Comparison of ENCODE assay signal across 1 cellular context in genomic region chr19:50725218-50725931, GRCh38.
TF ChIP-seq lines count a peak whose summit lies in the region.

No MANE protein-coding gene starts in this region.

TF ChIP-seq in K562, 482 proteins besides CTCF, POLR2A, EP300 and RAD21 (continued from another document and continues in another):
- TF ChIP-seq FOXP4 (CRISPR knock-in tag; IDR thresholded peaks at IDR 0.05; ENCODE audit: borderline replicate concordance) = no peak
- peak; percentile 68; the same call in 1 of the 2 replicates for TF ChIP-seq PHF8 (IDR thresholded peaks at IDR 0.05; ENCODE audit: borderline replicate concordance, low read length)
- no peak for TF ChIP-seq SMAD1 (IDR thresholded peaks at IDR 0.05; ENCODE audit: low read depth, low read length, partially characterized antibody)
- TF ChIP-seq TFAM (CRISPR knock-in tag; conservative IDR thresholded peaks at IDR 0.05) = no peak
- TF ChIP-seq RFX1 (IDR thresholded peaks at IDR 0.05) = no peak
- TF ChIP-seq ARID2 (IDR thresholded peaks at IDR 0.05) = no peak
- no peak for TF ChIP-seq TGIF2 (CRISPR knock-in tag; IDR thresholded peaks at IDR 0.05)
- no peak for TF ChIP-seq HNRNPH1 (optimal IDR thresholded peaks at IDR 0.05; ENCODE audit: low read depth, low read length)
- TF ChIP-seq, protein P1, sequence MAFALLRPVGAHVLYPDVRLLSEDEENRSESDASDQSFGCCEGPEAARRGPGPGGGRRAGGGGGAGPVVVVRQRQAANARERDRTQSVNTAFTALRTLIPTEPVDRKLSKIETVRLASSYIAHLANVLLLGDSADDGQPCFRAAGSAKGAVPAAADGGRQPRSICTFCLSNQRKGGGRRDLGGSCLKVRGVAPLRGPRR (CRISPR knock-in tag; IDR thresholded peaks at IDR 0.05) = no peak
- no peak for TF ChIP-seq FOS (IDR thresholded peaks at IDR 0.05; ENCODE audit: extremely low read depth, insufficient read length)
- TF ChIP-seq ZBTB8A (IDR thresholded peaks at IDR 0.05; ENCODE audit: partially characterized antibody) = no peak
- TF ChIP-seq PML (IDR thresholded peaks at IDR 0.05; ENCODE audit: low read length) = no peak
- TF ChIP-seq ZZZ3 (IDR thresholded peaks at IDR 0.05) = no peak
- TF ChIP-seq DIDO1 (tag; IDR thresholded peaks at IDR 0.05; ENCODE audit: low read depth) = no peak
- TF ChIP-seq XRCC3 (IDR thresholded peaks at IDR 0.05) = no peak
- TF ChIP-seq, protein P2, sequence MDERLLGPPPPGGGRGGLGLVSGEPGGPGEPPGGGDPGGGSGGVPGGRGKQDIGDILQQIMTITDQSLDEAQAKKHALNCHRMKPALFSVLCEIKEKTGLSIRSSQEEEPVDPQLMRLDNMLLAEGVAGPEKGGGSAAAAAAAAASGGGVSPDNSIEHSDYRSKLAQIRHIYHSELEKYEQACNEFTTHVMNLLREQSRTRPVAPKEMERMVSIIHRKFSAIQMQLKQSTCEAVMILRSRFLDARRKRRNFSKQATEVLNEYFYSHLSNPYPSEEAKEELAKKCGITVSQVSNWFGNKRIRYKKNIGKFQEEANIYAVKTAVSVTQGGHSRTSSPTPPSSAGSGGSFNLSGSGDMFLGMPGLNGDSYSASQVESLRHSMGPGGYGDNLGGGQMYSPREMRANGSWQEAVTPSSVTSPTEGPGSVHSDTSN (CRISPR knock-in tag; IDR thresholded peaks at IDR 0.05; ENCODE audit: low read depth) = no peak
- TF ChIP-seq, protein P2 (tag; conservative IDR thresholded peaks at IDR 0.05; ENCODE audit: low read depth) = no peak
- no peak for TF ChIP-seq SMARCE1 (IDR thresholded peaks at IDR 0.05)
- TF ChIP-seq RBM34 (IDR thresholded peaks at IDR 0.05; ENCODE audit: borderline replicate concordance, insufficient read depth, low read length) = no peak
- TF ChIP-seq ZNF696 (CRISPR knock-in tag; conservative IDR thresholded peaks at IDR 0.05) = no peak
- no peak for TF ChIP-seq MYNN (IDR thresholded peaks at IDR 0.05)
- no peak for TF ChIP-seq MYNN (CRISPR knock-in tag; IDR thresholded peaks at IDR 0.05)
- TF ChIP-seq, protein P3, sequence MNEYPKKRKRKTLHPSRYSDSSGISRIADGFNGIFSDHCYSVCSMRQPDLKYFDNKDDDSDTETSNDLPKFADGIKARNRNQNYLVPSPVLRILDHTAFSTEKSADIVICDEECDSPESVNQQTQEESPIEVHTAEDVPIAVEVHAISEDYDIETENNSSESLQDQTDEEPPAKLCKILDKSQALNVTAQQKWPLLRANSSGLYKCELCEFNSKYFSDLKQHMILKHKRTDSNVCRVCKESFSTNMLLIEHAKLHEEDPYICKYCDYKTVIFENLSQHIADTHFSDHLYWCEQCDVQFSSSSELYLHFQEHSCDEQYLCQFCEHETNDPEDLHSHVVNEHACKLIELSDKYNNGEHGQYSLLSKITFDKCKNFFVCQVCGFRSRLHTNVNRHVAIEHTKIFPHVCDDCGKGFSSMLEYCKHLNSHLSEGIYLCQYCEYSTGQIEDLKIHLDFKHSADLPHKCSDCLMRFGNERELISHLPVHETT (CRISPR knock-in tag; conservative IDR thresholded peaks at IDR 0.05 in 1 of 2, IDR thresholded peaks at IDR 0.05 in 1 of 2) = no peak
- no peak for TF ChIP-seq CEBPZ (IDR thresholded peaks at IDR 0.05; ENCODE audit: borderline replicate concordance, low read depth, low read length)
- TF ChIP-seq THRB (CRISPR knock-in tag; conservative IDR thresholded peaks at IDR 0.05) = no peak
- TF ChIP-seq, protein P4, sequence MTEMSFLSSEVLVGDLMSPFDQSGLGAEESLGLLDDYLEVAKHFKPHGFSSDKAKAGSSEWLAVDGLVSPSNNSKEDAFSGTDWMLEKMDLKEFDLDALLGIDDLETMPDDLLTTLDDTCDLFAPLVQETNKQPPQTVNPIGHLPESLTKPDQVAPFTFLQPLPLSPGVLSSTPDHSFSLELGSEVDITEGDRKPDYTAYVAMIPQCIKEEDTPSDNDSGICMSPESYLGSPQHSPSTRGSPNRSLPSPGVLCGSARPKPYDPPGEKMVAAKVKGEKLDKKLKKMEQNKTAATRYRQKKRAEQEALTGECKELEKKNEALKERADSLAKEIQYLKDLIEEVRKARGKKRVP (CRISPR knock-in tag; IDR thresholded peaks at IDR 0.05) = no peak
- TF ChIP-seq, protein P5, sequence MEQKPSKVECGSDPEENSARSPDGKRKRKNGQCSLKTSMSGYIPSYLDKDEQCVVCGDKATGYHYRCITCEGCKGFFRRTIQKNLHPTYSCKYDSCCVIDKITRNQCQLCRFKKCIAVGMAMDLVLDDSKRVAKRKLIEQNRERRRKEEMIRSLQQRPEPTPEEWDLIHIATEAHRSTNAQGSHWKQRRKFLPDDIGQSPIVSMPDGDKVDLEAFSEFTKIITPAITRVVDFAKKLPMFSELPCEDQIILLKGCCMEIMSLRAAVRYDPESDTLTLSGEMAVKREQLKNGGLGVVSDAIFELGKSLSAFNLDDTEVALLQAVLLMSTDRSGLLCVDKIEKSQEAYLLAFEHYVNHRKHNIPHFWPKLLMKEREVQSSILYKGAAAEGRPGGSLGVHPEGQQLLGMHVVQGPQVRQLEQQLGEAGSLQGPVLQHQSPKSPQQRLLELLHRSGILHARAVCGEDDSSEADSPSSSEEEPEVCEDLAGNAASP (IDR thresholded peaks at IDR 0.05) = no peak
- TF ChIP-seq, protein P6, sequence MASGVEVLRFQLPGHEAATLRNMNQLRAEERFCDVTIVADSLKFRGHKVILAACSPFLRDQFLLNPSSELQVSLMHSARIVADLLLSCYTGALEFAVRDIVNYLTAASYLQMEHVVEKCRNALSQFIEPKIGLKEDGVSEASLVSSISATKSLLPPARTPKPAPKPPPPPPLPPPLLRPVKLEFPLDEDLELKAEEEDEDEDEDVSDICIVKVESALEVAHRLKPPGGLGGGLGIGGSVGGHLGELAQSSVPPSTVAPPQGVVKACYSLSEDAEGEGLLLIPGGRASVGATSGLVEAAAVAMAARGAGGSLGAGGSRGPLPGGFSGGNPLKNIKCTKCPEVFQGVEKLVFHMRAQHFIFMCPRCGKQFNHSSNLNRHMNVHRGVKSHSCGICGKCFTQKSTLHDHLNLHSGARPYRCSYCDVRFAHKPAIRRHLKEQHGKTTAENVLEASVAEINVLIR (CRISPR knock-in tag; IDR thresholded peaks at IDR 0.05) = no peak
- TF ChIP-seq ZNF354B (CRISPR knock-in tag; IDR thresholded peaks at IDR 0.05) = no peak
- TF ChIP-seq DEAF1 (CRISPR knock-in tag; IDR thresholded peaks at IDR 0.05) = peak; percentile 40; the same call in 1 of the 2 replicates
- no peak for TF ChIP-seq ZNF212 (CRISPR knock-in tag; IDR thresholded peaks at IDR 0.05)
- TF ChIP-seq POLR3G (IDR thresholded peaks at IDR 0.05; ENCODE audit: extremely low read depth, insufficient read length, insufficient replicate concordance) = no peak
- TF ChIP-seq ZNF77 (CRISPR knock-in tag; IDR thresholded peaks at IDR 0.05) = no peak
- TF ChIP-seq, protein P7, sequence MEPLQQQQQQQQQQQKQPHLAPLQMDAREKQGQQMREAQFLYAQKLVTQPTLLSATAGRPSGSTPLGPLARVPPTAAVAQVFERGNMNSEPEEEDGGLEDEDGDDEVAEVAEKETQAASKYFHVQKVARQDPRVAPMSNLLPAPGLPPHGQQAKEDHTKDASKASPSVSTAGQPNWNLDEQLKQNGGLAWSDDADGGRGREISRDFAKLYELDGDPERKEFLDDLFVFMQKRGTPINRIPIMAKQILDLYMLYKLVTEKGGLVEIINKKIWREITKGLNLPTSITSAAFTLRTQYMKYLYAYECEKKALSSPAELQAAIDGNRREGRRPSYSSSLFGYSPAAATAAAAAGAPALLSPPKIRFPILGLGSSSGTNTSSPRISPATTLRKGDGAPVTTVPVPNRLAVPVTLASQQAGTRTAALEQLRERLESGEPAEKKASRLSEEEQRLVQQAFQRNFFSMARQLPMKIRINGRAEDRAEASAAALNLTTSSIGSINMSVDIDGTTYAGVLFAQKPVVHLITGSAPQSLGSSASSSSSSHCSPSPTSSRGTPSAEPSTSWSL (CRISPR knock-in tag; IDR thresholded peaks at IDR 0.05; ENCODE audit: borderline replicate concordance) = no peak
- TF ChIP-seq GTF2F1 (IDR thresholded peaks at IDR 0.05; ENCODE audit: low read depth, low read length) = no peak
- no peak for TF ChIP-seq ZNF121 (CRISPR knock-in tag; conservative IDR thresholded peaks at IDR 0.05)
- TF ChIP-seq PTRF (tag; IDR thresholded peaks at IDR 0.05) = no peak
- no peak for TF ChIP-seq YBX1 (IDR thresholded peaks at IDR 0.05)
- TF ChIP-seq ATF7 (IDR thresholded peaks at IDR 0.05) = 0 out of 2 replicates have a peak, but pooled peaks have one; percentile 6
- TF ChIP-seq, protein P8, sequence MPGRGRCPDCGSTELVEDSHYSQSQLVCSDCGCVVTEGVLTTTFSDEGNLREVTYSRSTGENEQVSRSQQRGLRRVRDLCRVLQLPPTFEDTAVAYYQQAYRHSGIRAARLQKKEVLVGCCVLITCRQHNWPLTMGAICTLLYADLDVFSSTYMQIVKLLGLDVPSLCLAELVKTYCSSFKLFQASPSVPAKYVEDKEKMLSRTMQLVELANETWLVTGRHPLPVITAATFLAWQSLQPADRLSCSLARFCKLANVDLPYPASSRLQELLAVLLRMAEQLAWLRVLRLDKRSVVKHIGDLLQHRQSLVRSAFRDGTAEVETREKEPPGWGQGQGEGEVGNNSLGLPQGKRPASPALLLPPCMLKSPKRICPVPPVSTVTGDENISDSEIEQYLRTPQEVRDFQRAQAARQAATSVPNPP (IDR thresholded peaks at IDR 0.05; ENCODE audit: borderline replicate concordance, insufficient read depth, insufficient read length) = no peak
- TF ChIP-seq ARNT (IDR thresholded peaks at IDR 0.05) = no peak
- no peak for TF ChIP-seq NCOA4 (IDR thresholded peaks at IDR 0.05; ENCODE audit: partially characterized antibody)
- TF ChIP-seq U2AF1 (optimal IDR thresholded peaks at IDR 0.05; ENCODE audit: low read depth, low read length) = no peak
- no peak for TF ChIP-seq HMG20A (CRISPR knock-in tag; conservative IDR thresholded peaks at IDR 0.05)
- no peak for TF ChIP-seq SMAD3 (CRISPR knock-in tag; conservative IDR thresholded peaks at IDR 0.05)
- TF ChIP-seq PHF21A (IDR thresholded peaks at IDR 0.05; ENCODE audit: borderline replicate concordance, low read depth) = no peak
- TF ChIP-seq BRD4 (IDR thresholded peaks at IDR 0.05) = no peak
